Comparison of ENCODE assay signal across 10 cellular contexts in genomic region chr18:11511434-11512095, GRCh38.
DNase-seq lines count a peak whose midpoint lies in the region; ATAC-seq lines count a peak whose summit lies in the region.
"Had no signal": no experiment of that assay in that cellular context is flagged by ENCODE, and none has a peak within 500 bp of the region (broad histone marks: within the 10 kb centered on the region; RNA-seq: fewer than 3 reads in every experiment).

No MANE protein-coding gene starts in this region.

- DNase-seq in RPMI8226 (peak; percentile 73), NCI-H510A treated with DMSO at 0.1 percent for 48 hours (lab: John Stamatoyannopoulos, UW) (no peak), EL (no peak), A172 (ENCODE audit: low spot score) (no peak), cerebellar cortex (ENCODE audit: low spot score) (no peak)
- DNase-seq: activated CD4-positive, alpha-beta T cell treated with anti-CD3 and anti-CD28 coated beads for 4 hours; COR-L47 had no signal

- ATAC-seq in GM18517 (IDR thresholded peaks at IDR 0.05; ENCODE audit: unreplicated experiment): peak; percentile 85
- ATAC-seq in GM21447 (IDR thresholded peaks at IDR 0.05; ENCODE audit: unreplicated experiment): peak; percentile 97
- ATAC-seq in HG03097 (IDR thresholded peaks at IDR 0.05; ENCODE audit: low FRiP score, unreplicated experiment): peak; percentile 85
